28 cellular contexts compared by ENCODE assay signal in genomic region chr5:103394676-103395075, GRCh38.
DNase-seq lines count a peak whose midpoint lies in the region; ATAC-seq and TF ChIP-seq lines count a peak whose summit lies in the region.
"Had no signal": no experiment of that assay in that cellular context is flagged by ENCODE, and none has a peak within 500 bp of the region (broad histone marks: within the 10 kb centered on the region; RNA-seq: fewer than 3 reads in every experiment).

No MANE protein-coding gene starts in this region.

- 0 out of 20 replicates have a peak overlapping the region, but pooled peaks of 1 of the 10 experiments have one; percentile 3 for H3K4me3 ChIP-seq in BLaER1 treated with 17β-estradiol and CSF1 and Interleukin-3, amounts not matched to agents 10 nM and 100 nM
- H3K4me3 ChIP-seq in osteoblast (ENCODE audit: insufficient read depth, low read length) = no peak overlapping the region
- no peak overlapping the region for H3K4me3 ChIP-seq in mucosa of descending colon
- H3K4me3 ChIP-seq: coronary artery, GM23248, left ventricle myocardium inferior, tibial nerve had no signal

- intact Hi-C loops in mucosa of descending colon (cut with DNase I, micrococcal nuclease) = no loop called here

- H3K79me2 ChIP-seq in osteoblast (ENCODE audit: insufficient read depth, low read length) = no peaks in the 10 kb centered on the region

- TF ChIP-seq CTCF in brain (conservative IDR thresholded peaks at IDR 0.05) (no peak), osteoblast (IDR thresholded peaks at IDR 0.05; ENCODE audit: extremely low read depth, low read depth, low read length) (no peak), mucosa of descending colon (IDR thresholded peaks at IDR 0.05) (no peak)

- peak overlapping the region in 4 of 5 experiments; percentile 9 to 95 (median 89) for H3K27ac Mint-ChIP-seq in brain
- H3K27ac Mint-ChIP-seq: activated CD8-positive, alpha-beta memory T cell treated with anti-CD3 and anti-CD28 coated beads, Interleukin-2, amount 10 ng/mL, durations not matched to agents 7 days and 5 days; activated naive CD8-positive, alpha-beta T cell treated with anti-CD3 and anti-CD28 coated beads, Interleukin-2, amount 10 ng/mL, durations not matched to agents 7 days and 5 days; B cell; CD8-positive, alpha-beta memory T cell; stimulated activated effector memory CD8-positive, alpha-beta T cell treated with anti-CD3 and anti-CD28 coated beads, Interleukin-12 subunit alpha, Interleukin-12 subunit beta, amount 100 ng/mL, for 72 hours; T-helper 1 cell treated with Interleukin-12 subunit alpha and Interleukin-12 subunit beta and Interleukin-4 antibody, amounts not matched to agents 30 μg/mL and 1 μg/mL, for 36 hours had no signal

- H3K4me1 ChIP-seq in BLaER1 treated with 17β-estradiol and CSF1 and Interleukin-3, amounts not matched to agents 10 nM and 100 nM = peaks cover 27 to 41% (median 31%) of the 10 kb centered on the region in 10 experiments
- H3K4me1 ChIP-seq in osteoblast (ENCODE audit: insufficient read depth, low read length) (peaks cover 16% of the 10 kb centered on the region), mucosa of descending colon (ENCODE audit: low read depth) (no peaks in the 10 kb centered on the region)

- peak overlapping the region; percentile 58 to 78 (median 73); a peak in 18 of 22 replicates for H3K4me2 ChIP-seq in BLaER1 treated with 17β-estradiol and CSF1 and Interleukin-3, amounts not matched to agents 10 nM and 100 nM
- H3K4me2 ChIP-seq in osteoblast (ENCODE audit: insufficient read depth, low read length) = no peak overlapping the region
- H3K4me2 ChIP-seq: KMS-11 had no signal

- H3K4me3 Mint-ChIP-seq in brain = no peak overlapping the region
- H3K4me3 Mint-ChIP-seq: activated CD8-positive, alpha-beta memory T cell treated with anti-CD3 and anti-CD28 coated beads, Interleukin-2, amount 10 ng/mL, durations not matched to agents 7 days and 5 days; activated naive CD8-positive, alpha-beta T cell treated with anti-CD3 and anti-CD28 coated beads, Interleukin-2, amount 10 ng/mL, durations not matched to agents 7 days and 5 days; activated T-cell treated with anti-CD3 and anti-CD28 coated beads, Interleukin-2, amount 50 U/mL, for 4 hours; B cell; CD8-positive, alpha-beta memory T cell; stimulated activated effector memory CD8-positive, alpha-beta T cell treated with anti-CD3 and anti-CD28 coated beads, Interleukin-12 subunit alpha, Interleukin-12 subunit beta, amount 100 ng/mL, for 72 hours; T-helper 1 cell treated with Interleukin-12 subunit alpha and Interleukin-12 subunit beta and Interleukin-4 antibody, amounts not matched to agents 30 μg/mL and 1 μg/mL, for 36 hours had no signal

- ATAC-seq in HG02870 (IDR thresholded peaks at IDR 0.05; ENCODE audit: unreplicated experiment) (no peak), mucosa of descending colon (no peak), HG02610 (IDR thresholded peaks at IDR 0.05; ENCODE audit: unreplicated experiment) (no peak)
- ATAC-seq: activated CD8-positive, alpha-beta memory T cell treated with anti-CD3 and anti-CD28 coated beads, Interleukin-2, amount 10 ng/mL, durations not matched to agents 7 days and 5 days; activated T-cell treated with anti-CD3 and anti-CD28 coated beads, Interleukin-2, amount 50 U/mL, for 4 hours; stimulated activated effector memory CD8-positive, alpha-beta T cell treated with anti-CD3 and anti-CD28 coated beads, Interleukin-12 subunit alpha, Interleukin-12 subunit beta, amount 100 ng/mL, for 72 hours had no signal

- no peaks in the 10 kb centered on the region for H3K27me3 Mint-ChIP-seq in brain

- H3K27me3 ChIP-seq in BLaER1 treated with 17β-estradiol and CSF1 and Interleukin-3, amounts not matched to agents 10 nM and 100 nM = no peaks in the 10 kb centered on the region
- no peaks in the 10 kb centered on the region for H3K27me3 ChIP-seq in osteoblast (ENCODE audit: insufficient read depth, low read length)
- H3K27me3 ChIP-seq: tibial nerve had no signal

- H3K4me1 Mint-ChIP-seq in brain = peaks cover 53% of the 10 kb centered on the region
- H3K4me1 Mint-ChIP-seq: activated CD8-positive, alpha-beta memory T cell treated with anti-CD3 and anti-CD28 coated beads, Interleukin-2, amount 10 ng/mL, durations not matched to agents 7 days and 5 days; activated naive CD8-positive, alpha-beta T cell treated with anti-CD3 and anti-CD28 coated beads, Interleukin-2, amount 10 ng/mL, durations not matched to agents 7 days and 5 days; B cell; CD8-positive, alpha-beta memory T cell; stimulated activated effector memory CD8-positive, alpha-beta T cell treated with anti-CD3 and anti-CD28 coated beads, Interleukin-12 subunit alpha, Interleukin-12 subunit beta, amount 100 ng/mL, for 72 hours had no signal

- H3K9me3 Mint-ChIP-seq in brain = peaks cover 0 to 2% (median 0%) of the 10 kb centered on the region in 5 experiments
- H3K9me3 Mint-ChIP-seq: activated naive CD8-positive, alpha-beta T cell treated with anti-CD3 and anti-CD28 coated beads, Interleukin-2, amount 10 ng/mL, durations not matched to agents 7 days and 5 days; activated T-cell treated with anti-CD3 and anti-CD28 coated beads, Interleukin-2, amount 50 U/mL, for 4 hours; CD8-positive, alpha-beta memory T cell; stimulated activated effector memory CD8-positive, alpha-beta T cell treated with anti-CD3 and anti-CD28 coated beads, Interleukin-12 subunit alpha, Interleukin-12 subunit beta, amount 100 ng/mL, for 72 hours; T-helper 1 cell treated with Interleukin-12 subunit alpha and Interleukin-12 subunit beta and Interleukin-4 antibody, amounts not matched to agents 30 μg/mL and 1 μg/mL, for 36 hours had no signal

- H3K9me3 ChIP-seq in BLaER1 treated with 17β-estradiol and CSF1 and Interleukin-3, amounts not matched to agents 10 nM and 100 nM (replicated peaks in 1 of 11) = peaks cover 0 to 16% (median 0%) of the 10 kb centered on the region in 11 experiments; a peak in 6 of 22 replicates
- H3K9me3 ChIP-seq in osteoblast (ENCODE audit: low read depth, low read length) (no peaks in the 10 kb centered on the region), mucosa of descending colon (no peaks in the 10 kb centered on the region)
- H3K9me3 ChIP-seq: left ventricle myocardium inferior, tibial nerve had no signal

- H3K27ac ChIP-seq in BLaER1 treated with 17β-estradiol and CSF1 and Interleukin-3, amounts not matched to agents 10 nM and 100 nM = peak overlapping the region; percentile 74 to 92 (median 85)
- no peak overlapping the region for H3K27ac ChIP-seq in osteoblast (ENCODE audit: low read depth, low read length)
- H3K27ac ChIP-seq: epithelial cell of prostate, GM23248, KMS-11, left ventricle myocardium inferior, tibial nerve had no signal

- H4K20me1 ChIP-seq in BLaER1 treated with 17β-estradiol and CSF1 and Interleukin-3, amounts not matched to agents 10 nM and 100 nM = no peaks in the 10 kb centered on the region
- H4K20me1 ChIP-seq in osteoblast (ENCODE audit: insufficient read depth, low read length) = no peaks in the 10 kb centered on the region

- no peaks in the 10 kb centered on the region for H3K36me3 Mint-ChIP-seq in brain
- H3K36me3 Mint-ChIP-seq: activated CD8-positive, alpha-beta memory T cell treated with anti-CD3 and anti-CD28 coated beads, Interleukin-2, amount 10 ng/mL, durations not matched to agents 7 days and 5 days; activated naive CD8-positive, alpha-beta T cell treated with anti-CD3 and anti-CD28 coated beads, Interleukin-2, amount 10 ng/mL, durations not matched to agents 7 days and 5 days; CD8-positive, alpha-beta memory T cell; stimulated activated effector memory CD8-positive, alpha-beta T cell treated with anti-CD3 and anti-CD28 coated beads, Interleukin-12 subunit alpha, Interleukin-12 subunit beta, amount 100 ng/mL, for 72 hours had no signal

- H3K9ac ChIP-seq in BLaER1 treated with 17β-estradiol and CSF1 and Interleukin-3, amounts not matched to agents 10 nM and 100 nM = no peak overlapping the region
- H3K9ac ChIP-seq: GM23248, KMS-11 had no signal

- H2AFZ ChIP-seq in osteoblast (ENCODE audit: low read length) = peak overlapping the region; percentile 5
- H2AFZ ChIP-seq: GM23248 had no signal

- peak; percentile 55 for DNase-seq in M059J (ENCODE audit: low read depth)
- no peak for DNase-seq in osteoblast (ENCODE audit: insufficient read length, low spot score, missing footprints)
- no peak for DNase-seq in mucosa of descending colon
- no peak for DNase-seq in NCI-H748 (lab: John Stamatoyannopoulos, UW; ENCODE audit: unreplicated experiment)
- DNase-seq: activated CD4-positive, alpha-beta T cell treated with anti-CD3 and anti-CD28 coated beads, Interleukin-2, amount 50 U/mL, for 4 hours; activated CD8-positive, alpha-beta memory T cell treated with anti-CD3 and anti-CD28 coated beads, Interleukin-2, amount 10 ng/mL, durations not matched to agents 7 days and 5 days; activated gamma-delta T cell; activated naive CD8-positive, alpha-beta T cell treated with anti-CD3 and anti-CD28 coated beads, Interleukin-2, amount 10 ng/mL, durations not matched to agents 7 days and 5 days; activated T-cell treated with anti-CD3 and anti-CD28 coated beads, Interleukin-2, amount 50 U/mL, for 4 hours; aorta; CD8-positive, alpha-beta memory T cell; effector memory CD4-positive, alpha-beta T cell; GM23248; left ventricle myocardium inferior; mesendoderm; NCI-H1436 treated with DMSO at 0.1 percent for 48 hours; NCI-H82 had no signal

- H3K36me3 ChIP-seq in BLaER1 treated with 17β-estradiol and CSF1 and Interleukin-3, amounts not matched to agents 10 nM and 100 nM = no peaks in the 10 kb centered on the region
- H3K36me3 ChIP-seq in osteoblast (ENCODE audit: insufficient read depth, low read length) (no peaks in the 10 kb centered on the region), mucosa of descending colon (ENCODE audit: low read depth) (no peaks in the 10 kb centered on the region)
- H3K36me3 ChIP-seq: left ventricle myocardium inferior, tibial nerve had no signal
